ENCODE assay signal across 16 cellular contexts in genomic region chr1:53704304-53704703, GRCh38. TPM values are rescaled to one million over a fixed set of nuclear protein-coding genes. Genes with fewer than 3 reads are reported as not detected.
DNase-seq lines count a peak whose midpoint lies in the region; ATAC-seq and TF ChIP-seq lines count a peak whose summit lies in the region.
"Had no signal": no experiment of that assay in that cellular context is flagged by ENCODE, and none has a peak within 500 bp of the region (broad histone marks: within the 10 kb centered on the region; RNA-seq: fewer than 3 reads in every experiment).

No MANE protein-coding gene starts in this region.

- H3K23me2 ChIP-seq in H9 (ENCODE audit: insufficient read length, low read depth, low read length, poor library complexity, severe bottlenecking), result no peaks in the 10 kb centered on the region

- H3K27me3 Mint-ChIP-seq in H9 (ENCODE audit: low read depth) (peaks cover 3% of the 10 kb centered on the region), WTC11 (ENCODE audit: low read depth) (no peaks in the 10 kb centered on the region)
- H3K27me3 Mint-ChIP-seq in activated naive CD8-positive, alpha-beta T cell treated with anti-CD3 and anti-CD28 coated beads for 36 hours, result peaks cover 3% of the 10 kb centered on the region

- H3K36me3 Mint-ChIP-seq in H9 (ENCODE audit: insufficient read depth in 1 of 3, low read depth in 3 of 3) (peaks cover 0 to 2% (median 0%) of the 10 kb centered on the region in 3 experiments; a peak in 2 of 7 replicates), WTC11 (no peaks in the 10 kb centered on the region)
- H3K36me3 Mint-ChIP-seq in activated naive CD8-positive, alpha-beta T cell treated with anti-CD3 and anti-CD28 coated beads for 36 hours, result no peaks in the 10 kb centered on the region
- H3K36me3 Mint-ChIP-seq: CD4-positive, alpha-beta memory T cell had no signal

- no peak overlapping the region for H3K56ac ChIP-seq in H9 (ENCODE audit: insufficient read length, low read depth, low read length)

- POLR2A ChIA-PET in WTC11 (lab: Charles Lee), result interaction anchor here (1.1 kb wide), 1 partner anchor 31 kb away, joined by 3 read pairs; no protein-coding TSS in a partner anchor

- H3K4ac ChIP-seq in H9 (ENCODE audit: low read depth, low read length), result no peak overlapping the region

- H2BK20ac ChIP-seq in H9 (ENCODE audit: low read depth, low read length, poor library complexity, severe bottlenecking), result no peak overlapping the region

- no peaks in the 10 kb centered on the region for H3K79me1 ChIP-seq in H9 (ENCODE audit: insufficient read depth, low read depth, low read length, poor library complexity, severe bottlenecking)

- no peaks in the 10 kb centered on the region for H3K79me2 ChIP-seq in H9 (ENCODE audit: insufficient read depth, low read length)

- TF ChIP-seq CTCF in H9 (conservative IDR thresholded peaks at IDR 0.05) (no peak), WTC11 (IDR thresholded peaks at IDR 0.05) (no peak)

- H4K91ac ChIP-seq in H9 (ENCODE audit: insufficient read length, low read depth, low read length), result no peak overlapping the region

- H2BK15ac ChIP-seq in H9 (ENCODE audit: low read depth, low read length), result no peak overlapping the region

- no CpG with 5 or more reads among the region's 5 CpGs for WGBS in H9 (ENCODE audit: extremely low coverage, insufficient read length, low lambda C conversion rate)
- 80% methylated on average over 5 of the region's 5 CpGs for WGBS in HUES64

- H3K4me3 ChIP-seq in HUES64 (ENCODE audit: low read length) (no peak overlapping the region), iPS-20b (ENCODE audit: low read length) (peak overlapping the region; percentile 52; the same call in 1 of the 2 replicates)
- H3K4me3 ChIP-seq: GM23248 had no signal

- H2AK5ac ChIP-seq in H9 (ENCODE audit: insufficient read length, low read length), result no peak overlapping the region

- peaks cover 0 to 4% of the 10 kb centered on the region in 2 experiments; a peak in 1 of 5 replicates for H3K9me3 Mint-ChIP-seq in H9
- H3K9me3 Mint-ChIP-seq in WTC11, result peaks cover 6% of the 10 kb centered on the region
- no peaks in the 10 kb centered on the region for H3K9me3 Mint-ChIP-seq in activated naive CD8-positive, alpha-beta T cell treated with anti-CD3 and anti-CD28 coated beads for 36 hours
- H3K9me3 Mint-ChIP-seq: CD4-positive, alpha-beta memory T cell had no signal

- H3K9me3 ChIP-seq in H9 (ENCODE audit: control insufficient read depth, low read depth, low read length) (no peaks in the 10 kb centered on the region), HUES64 (ENCODE audit: insufficient read depth, low read depth, low read length) (no peaks in the 10 kb centered on the region), iPS-20b (ENCODE audit: insufficient read depth, low read depth, low read length) (no peaks in the 10 kb centered on the region)

- H3K27ac Mint-ChIP-seq in H9 (peak overlapping the region in 2 of 3 experiments; percentile 36 to 92; a peak in 3 of 7 replicates), WTC11 (peak overlapping the region; percentile 74; the same call in 1 of the 2 replicates)
- no peak overlapping the region for H3K27ac Mint-ChIP-seq in activated naive CD8-positive, alpha-beta T cell treated with anti-CD3 and anti-CD28 coated beads for 36 hours
- H3K27ac Mint-ChIP-seq: CD4-positive, alpha-beta memory T cell had no signal

- no peaks in the 10 kb centered on the region for H3K27me3 ChIP-seq in H9 (ENCODE audit: insufficient read depth, low read length)
- no peaks in the 10 kb centered on the region for H3K27me3 ChIP-seq in HUES64 (ENCODE audit: insufficient read depth, low read length)
- no peaks in the 10 kb centered on the region for H3K27me3 ChIP-seq in iPS-20b (ENCODE audit: insufficient read depth, low read length)

- no peak for DNase-seq in H9
- DNase-seq in WTC11 (ENCODE audit: low spot score), result no peak
- no peak for DNase-seq in activated CD4-positive, alpha-beta T cell treated with anti-CD3 and anti-CD28 coated beads, Interleukin-2, amount 50 U/mL, for 48 hours
- DNase-seq in activated naive CD8-positive, alpha-beta T cell treated with anti-CD3 and anti-CD28 coated beads for 36 hours, result no peak
- DNase-seq: C1 segment of cervical spinal cord; Calu3; CD4-positive, alpha-beta memory T cell; COR-L47; DMS53; DMS79 treated with DMSO at 0.1 percent for 48 hours; GM23248; HCEC 1CT had no signal

- H3T11ph ChIP-seq in H9 (ENCODE audit: low read length), result no peak overlapping the region

- no peak overlapping the region for H4K8ac ChIP-seq in H9 (replicated peaks; ENCODE audit: insufficient read length, low read depth, low read length)

- H3K36me3 ChIP-seq in HUES64 (ENCODE audit: insufficient read depth, low read length), result no peaks in the 10 kb centered on the region
- H3K36me3 ChIP-seq in iPS-20b (ENCODE audit: insufficient read depth, low read depth, low read length), result no peaks in the 10 kb centered on the region

- no peak overlapping the region for H2BK5ac ChIP-seq in H9 (ENCODE audit: insufficient read length, low read length)

- H2BK120ac ChIP-seq in H9 (ENCODE audit: low read depth, low read length, poor library complexity, severe bottlenecking), result no peak overlapping the region

- H3K4me3 Mint-ChIP-seq in H9 (no peak overlapping the region), WTC11 (no peak overlapping the region)
- H3K4me3 Mint-ChIP-seq in activated naive CD8-positive, alpha-beta T cell treated with anti-CD3 and anti-CD28 coated beads for 36 hours, result no peak overlapping the region
- H3K4me3 Mint-ChIP-seq: CD4-positive, alpha-beta memory T cell had no signal

- H4K5ac ChIP-seq in H9 (ENCODE audit: insufficient read length, low read depth, low read length), result no peak overlapping the region

- no peak overlapping the region for H3K14ac ChIP-seq in H9 (ENCODE audit: insufficient read depth, low read length)

- H3K27ac ChIP-seq in H9 (ENCODE audit: insufficient read length, low read depth, low read length) (no peak overlapping the region), HUES64 (ENCODE audit: low read depth, low read length) (peak overlapping the region; percentile 42; the same call in 1 of the 2 replicates), iPS-20b (ENCODE audit: low read length) (no peak overlapping the region)
- H3K27ac ChIP-seq: GM23248 had no signal

- ATAC-seq in WTC11 (0 out of 2 replicates have a peak, but pooled peaks have one; percentile 6), HG02759 (IDR thresholded peaks at IDR 0.05; ENCODE audit: unreplicated experiment) (no peak), GM19023 (IDR thresholded peaks at IDR 0.05; ENCODE audit: unreplicated experiment) (no peak)

- H3K18ac ChIP-seq in H9 (ENCODE audit: insufficient read length, low read depth, low read length), result no peak overlapping the region

- no peak overlapping the region for H3K4me2 ChIP-seq in H9 (ENCODE audit: insufficient read depth, insufficient read length, low read length)

- H2AFZ ChIP-seq in H9 (ENCODE audit: low read length), result no peak overlapping the region
- H2AFZ ChIP-seq: GM23248 had no signal

- peaks cover 6% of the 10 kb centered on the region; the same call in 1 of the 2 replicates for H3K4me1 ChIP-seq in H9 (ENCODE audit: insufficient read depth, low read length)
- H3K4me1 ChIP-seq in HUES64 (ENCODE audit: insufficient read depth, low read length), result peaks cover 29% of the 10 kb centered on the region
- H3K4me1 ChIP-seq in iPS-20b (ENCODE audit: insufficient read depth, low read length), result peaks cover 34% of the 10 kb centered on the region

- H3K4me1 Mint-ChIP-seq in H9, result peaks cover 41 to 56% of the 10 kb centered on the region in 2 experiments
- peaks cover 51% of the 10 kb centered on the region for H3K4me1 Mint-ChIP-seq in WTC11
- no peaks in the 10 kb centered on the region for H3K4me1 Mint-ChIP-seq in activated naive CD8-positive, alpha-beta T cell treated with anti-CD3 and anti-CD28 coated beads for 36 hours
- H3K4me1 Mint-ChIP-seq: CD4-positive, alpha-beta memory T cell had no signal

- no peak overlapping the region for H3K23ac ChIP-seq in H9 (ENCODE audit: insufficient read length, low read depth, low read length)

- H4K20me1 ChIP-seq in H9 (ENCODE audit: control insufficient read depth, insufficient read depth, insufficient read length), result no peaks in the 10 kb centered on the region

- no peak overlapping the region for H3K9ac ChIP-seq in H9 (ENCODE audit: extremely low read depth, insufficient read length, low read length)
- no peak overlapping the region for H3K9ac ChIP-seq in HUES64 (ENCODE audit: low read depth, low read length)
- peak overlapping the region; percentile 50; the same call in 1 of the 2 replicates for H3K9ac ChIP-seq in iPS-20b (ENCODE audit: low read depth, low read length)
- H3K9ac ChIP-seq: GM23248 had no signal

- H2BK12ac ChIP-seq in H9 (ENCODE audit: insufficient read length, low read depth, low read length), result no peak overlapping the region

- CTCF ChIA-PET in WTC11 (lab: Charles Lee), result interaction anchor here (1.0 to 4.7 kb wide), 6 partner anchors 10 to 218 kb away, joined by 3 to 51 read pairs (median 4); no protein-coding TSS in a partner anchor

TF ChIP-seq in WTC11, 78 proteins besides CTCF, POLR2A, EP300 and RAD21 (continues in another document):
- TF ChIP-seq ZNF423 (CRISPR knock-in tag; IDR thresholded peaks at IDR 0.05) (peak; percentile 65), RORB (CRISPR knock-in tag; IDR thresholded peaks at IDR 0.05) (no peak), AR (CRISPR knock-in tag; IDR thresholded peaks at IDR 0.05) (no peak), ETV6 (CRISPR knock-in tag; IDR thresholded peaks at IDR 0.05) (0 out of 2 replicates have a peak, but pooled peaks have one; percentile 3)

RNA-seq across cellular contexts. Expression of gene GLIS1, which starts 34.7 kb away (rescaled TPM):
- total RNA-seq in H9 (2021), result 0.11 and 0.28 TPM in 2 replicates
- 0.10 TPM for polyA plus RNA-seq in HUES64 (2013, experiment 1 of 2)
- polyA plus RNA-seq in HUES64 (2013, experiment 2 of 2), result not detected
- 0.18 to 0.24 TPM (median 0.18 TPM) in 3 replicates for total RNA-seq in WTC11 (2021)
- under 1 TPM in 1 of 2 experiments, not detected in 1; 0.10 TPM for total RNA-seq in activated naive CD8-positive, alpha-beta T cell treated with anti-CD3 and anti-CD28 coated beads for 36 hours
- total RNA-seq: Calu3; CD4-positive, alpha-beta memory T cell had no signal
- polyA plus RNA-seq: CD4-positive, alpha-beta memory T cell had no signal
